21 cellular contexts compared by ENCODE assay signal in the genomic region with DNA sequence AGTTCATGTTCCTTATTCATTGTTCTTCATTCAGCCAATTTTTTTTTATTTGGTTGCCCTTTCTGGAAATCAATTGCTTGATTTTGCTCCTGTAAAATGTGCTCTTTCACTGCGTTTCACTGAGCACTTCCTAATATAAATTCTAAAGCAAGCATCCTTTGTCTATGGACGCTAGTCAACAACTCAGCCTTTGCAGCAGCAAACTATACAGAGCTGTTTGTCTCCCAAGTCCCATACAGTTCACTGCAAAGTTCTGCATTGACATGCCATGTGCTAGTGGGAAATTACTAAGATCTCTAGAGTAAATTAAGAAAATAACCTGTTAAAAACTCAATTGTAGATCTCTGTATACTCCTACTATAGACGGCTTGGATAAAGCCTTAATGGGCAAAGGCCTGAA.
DNase-seq lines count a peak whose midpoint lies in the region; ATAC-seq, FAIRE-seq and TF ChIP-seq lines count a peak whose summit lies in the region.
"Had no signal": no experiment of that assay in that cellular context is flagged by ENCODE, and none has a peak within 500 bp of the region (broad histone marks: within the 10 kb centered on the region; RNA-seq: fewer than 3 reads in every experiment).

No MANE protein-coding gene starts in this region.

- no peak for TF ChIP-seq RAD21 in K562 (CRISPR knock-in tag; conservative IDR thresholded peaks at IDR 0.05 in 1 of 2, IDR thresholded peaks at IDR 0.05 in 1 of 2)

- no peaks in the 10 kb centered on the region for H3K9me3 Mint-ChIP-seq in activated CD4-positive, alpha-beta T cell treated with anti-CD3 and anti-CD28 coated beads for 36 hours (ENCODE audit: low read depth)
- H3K9me3 Mint-ChIP-seq: nephron progenitor cell had no signal

- H3K9ac ChIP-seq in K562 (ENCODE audit: insufficient read depth in 1 of 2, low read depth in 2 of 2, low read length in 2 of 2) (peak overlapping the region in 1 of 2 experiments; percentile 11; a peak in 1 of 4 replicates), parathyroid adenoma (no peak overlapping the region), MM.1S (ENCODE audit: low read length) (no peak overlapping the region)

- H3K79me2 ChIP-seq in K562 (ENCODE audit: control insufficient read depth, insufficient read depth, low read length) (no peaks in the 10 kb centered on the region), parathyroid adenoma (no peaks in the 10 kb centered on the region), MM.1S (ENCODE audit: low read length) (no peaks in the 10 kb centered on the region)

- POLR2A ChIA-PET in activated CD4-positive, alpha-beta T cell treated with anti-CD3 and anti-CD28 coated beads for 36 hours (lab: Charles Lee): interaction anchor here (0.8 to 3.1 kb wide), 5 partner anchors 14 to 173 kb away, joined by 3 to 34 read pairs (median 14); a partner anchor contains a TSS
- POLR2A ChIA-PET in K562 (lab: Yijun Ruan, JAX): interaction anchor here (0.8 to 4.2 kb wide), 6 partner anchors 11 to 136 kb away, joined by 3 to 27 read pairs (median 4); a partner anchor contains a TSS

- no peaks in the 10 kb centered on the region for H3K9me1 ChIP-seq in K562 (ENCODE audit: control insufficient read depth, insufficient read depth, low read length)

- in situ Hi-C loops in SK-MEL-5 (cut with HindIII; ENCODE audit: low pct_unique_long_range_greater_than_20kb, low sequenced_read_pairs) (no loop called here), K562 (cut with MboI) (no loop called here), brain microvascular endothelial cell (cut with HindIII; ENCODE audit: low pct_ligation_motif_present, low sequenced_read_pairs) (no loop called here)

- WGBS in K562 (ENCODE audit: insufficient coverage, low coverage, missing lambda C conversion rate): 42% methylated on average over 3 of the region's 3 CpGs

- TF ChIP-seq CTCF in K562 (IDR thresholded peaks at IDR 0.05 in 2 of 3, conservative IDR thresholded peaks at IDR 0.05 in 1 of 3; ENCODE audit: insufficient read depth in 2 of 3, low read depth in 1 of 3, low read length in 3 of 3): no peak
- no peak for TF ChIP-seq CTCF in parathyroid adenoma (IDR thresholded peaks at IDR 0.05)
- TF ChIP-seq CTCF in MM.1S (IDR thresholded peaks at IDR 0.05; ENCODE audit: low read length): no peak
- no peak for TF ChIP-seq CTCF in brain microvascular endothelial cell (IDR thresholded peaks at IDR 0.05; ENCODE audit: low read depth, low read length, missing control alignments)

- no peaks in the 10 kb centered on the region for H3K27me3 ChIP-seq in K562 (ENCODE audit: control insufficient read depth in 2 of 2, insufficient read depth in 2 of 2, low read length in 2 of 2)
- H3K27me3 ChIP-seq in parathyroid adenoma (ENCODE audit: control insufficient read depth, insufficient read depth, low read length): no peaks in the 10 kb centered on the region
- H3K27me3 ChIP-seq in MM.1S (replicated peaks; ENCODE audit: insufficient read depth, low read length): no peaks in the 10 kb centered on the region
- H3K27me3 ChIP-seq in brain microvascular endothelial cell (replicated peaks): no peaks in the 10 kb centered on the region
- H3K27me3 ChIP-seq: heart right ventricle, SJCRH30, uterus had no signal

- no TSS peak for BruUV-seq in K562 (replicated peaks; lab: Mats Ljungman, UMichigan)

- no peak overlapping the region for H3K4me3 Mint-ChIP-seq in activated CD4-positive, alpha-beta T cell treated with anti-CD3 and anti-CD28 coated beads for 36 hours
- H3K4me3 Mint-ChIP-seq: nephron progenitor cell had no signal

- H3K9me2 ChIP-seq in MM.1S (replicated peaks; ENCODE audit: insufficient read depth, low read length): no peaks in the 10 kb centered on the region

- H3K36me3 Mint-ChIP-seq in activated CD4-positive, alpha-beta T cell treated with anti-CD3 and anti-CD28 coated beads for 36 hours (ENCODE audit: low read depth): peaks cover 21% of the 10 kb centered on the region

- intact Hi-C loops in activated CD4-positive, alpha-beta T cell treated with anti-CD3 and anti-CD28 coated beads for 36 hours (cut with DNase I, micrococcal nuclease): loop anchor here in 1 of 2 experiments (5.0 kb wide), 2 partner anchors 273 to 348 kb away; a partner anchor contains a TSS
- intact Hi-C loops in K562 (cut with micrococcal nuclease): no loop called here

- no peaks in the 10 kb centered on the region for H3K27me3 Mint-ChIP-seq in activated CD4-positive, alpha-beta T cell treated with anti-CD3 and anti-CD28 coated beads for 36 hours

- H3K36me3 ChIP-seq in K562 (ENCODE audit: control insufficient read depth, insufficient read depth, low read length) (peaks cover 29% of the 10 kb centered on the region), parathyroid adenoma (ENCODE audit: control insufficient read depth, insufficient read depth, low read length) (no peaks in the 10 kb centered on the region), MM.1S (replicated peaks; ENCODE audit: insufficient read depth, low read length) (no peaks in the 10 kb centered on the region), brain microvascular endothelial cell (replicated peaks) (no peaks in the 10 kb centered on the region)
- H3K36me3 ChIP-seq: HAP-1, SJCRH30, uterus had no signal

- no peak for TF ChIP-seq POLR2A in K562 (conservative IDR thresholded peaks at IDR 0.05)

- CTCF ChIA-PET in activated CD4-positive, alpha-beta T cell treated with anti-CD3 and anti-CD28 coated beads for 36 hours (lab: Charles Lee): interaction anchor here (1.2 to 6.1 kb wide), 5 partner anchors 14 to 137 kb away, joined by 3 to 56 read pairs (median 18); a partner anchor contains a TSS
- CTCF ChIA-PET in K562 (lab: Yijun Ruan, JAX; ENCODE audit: low intra/inter-chr PET ratio): no interaction called here

- FAIRE-seq in K562 (lab: Jason Lieb, UNC): peak; percentile 44
- FAIRE-seq: islet of Langerhans had no signal

- no peak for DNase-seq in activated CD4-positive, alpha-beta T cell treated with anti-CD3 and anti-CD28 coated beads for 36 hours
- DNase-seq in activated CD4-positive, alpha-beta T cell treated with anti-CD3 and anti-CD28 coated beads, Interleukin-2, amount 50 U/mL, for 1 hour: no peak
- DNase-seq in SK-MEL-5 (ENCODE audit: low read depth, low spot score): peak; percentile 78
- no peak for DNase-seq in K562 (ENCODE audit: extremely low read depth in 1 of 4, low spot score in 3 of 4)
- no peak for DNase-seq in MM.1S
- no peak for DNase-seq in brain microvascular endothelial cell
- DNase-seq: activated CD8-positive, alpha-beta memory T cell treated with anti-CD3 and anti-CD28 coated beads for 24 hours; DMS79; heart right ventricle; NCI-H1105 treated with DMSO at 0.1 percent for 48 hours; NCI-H69; nephron progenitor cell; SJCRH30; stimulated activated CD4-positive, alpha-beta T cell treated with anti-CD3 and anti-CD28 coated beads, Interleukin-12 subunit alpha, Interleukin-12 subunit beta, amount 100 ng/mL, for 4 hours; stimulated activated naive CD4-positive, alpha-beta T cell; uterus had no signal

- no peaks in the 10 kb centered on the region for H3F3A ChIP-seq in MM.1S (ENCODE audit: insufficient read depth, low read length)

- H4K20me1 ChIP-seq in K562 (replicated peaks; ENCODE audit: control insufficient read depth, insufficient read depth, low read length): no peaks in the 10 kb centered on the region
- no peaks in the 10 kb centered on the region for H4K20me1 ChIP-seq in MM.1S (ENCODE audit: insufficient read depth, low read length)

- H3K4me1 Mint-ChIP-seq in activated CD4-positive, alpha-beta T cell treated with anti-CD3 and anti-CD28 coated beads for 36 hours: peaks cover 90% of the 10 kb centered on the region

- H3K27ac ChIP-seq in K562 (ENCODE audit: extremely low read depth, low read depth, low read length) (peak overlapping the region; percentile 3; the same call in 1 of the 3 replicates), parathyroid adenoma (peak overlapping the region; percentile 68), MM.1S (ENCODE audit: low read length) (no peak overlapping the region), brain microvascular endothelial cell (no peak overlapping the region)
- H3K27ac ChIP-seq: C4-2B, SJCRH30, uterus had no signal

- no peak for ATAC-seq in activated CD4-positive, alpha-beta T cell treated with anti-CD3 and anti-CD28 coated beads for 36 hours
- peak; percentile 62 for ATAC-seq in K562
- ATAC-seq in HG03108 (IDR thresholded peaks at IDR 0.05; ENCODE audit: unreplicated experiment): no peak
- ATAC-seq: heart right ventricle had no signal

- H3K4me1 ChIP-seq in K562 (replicated peaks in 1 of 2; ENCODE audit: control insufficient read depth in 2 of 2, insufficient read depth in 2 of 2, low read length in 2 of 2) (peaks cover 0 to 30% of the 10 kb centered on the region in 2 experiments; a peak in 3 of 5 replicates), parathyroid adenoma (peaks cover 33% of the 10 kb centered on the region), MM.1S (ENCODE audit: low read length) (peaks cover 20% of the 10 kb centered on the region)
- H3K4me1 ChIP-seq: HAP-1 had no signal

- H3K9me3 ChIP-seq in K562 (replicated peaks; ENCODE audit: control insufficient read depth, insufficient read depth, low read depth, low read length): no peaks in the 10 kb centered on the region
- H3K9me3 ChIP-seq in parathyroid adenoma (ENCODE audit: control insufficient read depth, low read length): no peaks in the 10 kb centered on the region
- no peaks in the 10 kb centered on the region for H3K9me3 ChIP-seq in MM.1S (replicated peaks; ENCODE audit: insufficient read depth, low read length)
- H3K9me3 ChIP-seq: HAP-1, heart right ventricle, SJCRH30, uterus had no signal

- no peak overlapping the region for H3K4me3 ChIP-seq in K562
- H3K4me3 ChIP-seq in parathyroid adenoma (ENCODE audit: low read depth, low read length): no peak overlapping the region
- no peak overlapping the region for H3K4me3 ChIP-seq in MM.1S (ENCODE audit: low read length)
- H3K4me3 ChIP-seq in brain microvascular endothelial cell (ENCODE audit: low read depth, low read length): no peak overlapping the region
- H3K4me3 ChIP-seq: HAP-1, heart right ventricle, SJCRH30, uterus had no signal

- no peak overlapping the region for H2AFZ ChIP-seq in K562 (ENCODE audit: low read depth, low read length)
- no peak overlapping the region for H2AFZ ChIP-seq in parathyroid adenoma
- H2AFZ ChIP-seq in MM.1S (ENCODE audit: low read length): no peak overlapping the region

- no peak for TF ChIP-seq EP300 in K562 (IDR thresholded peaks at IDR 0.05; ENCODE audit: low read length)

- peak overlapping the region; percentile 98 for H3K27ac Mint-ChIP-seq in activated CD4-positive, alpha-beta T cell treated with anti-CD3 and anti-CD28 coated beads for 36 hours
- H3K27ac Mint-ChIP-seq: nephron progenitor cell had no signal

- H3K4me2 ChIP-seq in K562 (ENCODE audit: insufficient read depth, low read length) (no peak overlapping the region), parathyroid adenoma (ENCODE audit: low read length) (no peak overlapping the region), MM.1S (ENCODE audit: low read depth, low read length) (no peak overlapping the region)

TF ChIP-seq in K562, 482 proteins besides CTCF, POLR2A, EP300 and RAD21 (continues in another document):
- TF ChIP-seq SIN3B (IDR thresholded peaks at IDR 0.05; ENCODE audit: low read depth): no peak

Comparison
In these comparisons a context has a peak if more than half of its experiments do, and no peak if none do; other contexts are left out.
1. H3K27ac ChIP-seq: peak in K562 (single experiment) and parathyroid adenoma (single experiment); none in MM.1S (single experiment) and brain microvascular endothelial cell (single experiment).